In the genomic region with DNA sequence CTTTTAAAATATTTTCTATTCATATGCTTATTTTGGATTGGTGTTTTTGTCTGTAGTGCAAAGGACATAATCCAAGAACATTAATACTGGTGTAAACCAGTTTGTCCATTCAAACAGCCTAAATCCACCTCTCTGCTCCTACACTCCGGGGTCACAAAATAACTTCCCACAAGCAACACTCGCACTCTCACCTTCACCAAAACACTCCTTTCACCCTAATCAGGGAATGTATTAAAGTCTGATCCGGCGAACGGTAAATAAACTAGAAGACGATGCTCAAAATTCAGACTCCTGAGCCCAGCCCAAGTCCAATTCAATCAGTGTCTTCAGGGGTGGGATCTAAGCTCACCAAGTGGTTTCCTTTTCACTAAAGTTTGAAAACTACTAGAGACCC, we compare ENCODE assay signal across 8 cellular contexts. TPM values are rescaled to one million over a fixed set of nuclear protein-coding genes. Genes with fewer than 3 reads are reported as not detected.
DNase-seq lines count a peak whose midpoint lies in the region; ATAC-seq and TF ChIP-seq lines count a peak whose summit lies in the region.

No MANE protein-coding gene starts in this region.

- DNase-seq in G401 (ENCODE audit: low spot score) (peak; percentile 36), NAMALWA (ENCODE audit: low spot score) (peak; percentile 53), choroid plexus epithelial cell (ENCODE audit: low read depth) (peak; percentile 25), mesothelial cell of epicardium (ENCODE audit: low spot score in 2 of 2, unreplicated experiment in 2 of 2) (no peak), ureter (ENCODE audit: low spot score) (no peak), T1000 (lab: John Stamatoyannopoulos, UW) (no peak), D341Med (ENCODE audit: low spot score) (no peak)

- in situ Hi-C loops in G401 (cut with HindIII; ENCODE audit: low sequenced_read_pairs), result no loop called here

- H3K4me3 ChIP-seq in choroid plexus epithelial cell (ENCODE audit: low read depth, low read length), result peak overlapping the region; percentile 98

- peak overlapping the region; percentile 99 for H3K27ac Mint-ChIP-seq in mesothelial cell of epicardium

- no peaks in the 10 kb centered on the region for H3K9me3 Mint-ChIP-seq in mesothelial cell of epicardium

- H3K27me3 Mint-ChIP-seq in mesothelial cell of epicardium (ENCODE audit: low read depth), result peaks cover 4% of the 10 kb centered on the region

- no peak for TF ChIP-seq CTCF in choroid plexus epithelial cell (conservative IDR thresholded peaks at IDR 0.05; ENCODE audit: low read depth, low read length)
- no peak for TF ChIP-seq CTCF in mesothelial cell of epicardium (IDR thresholded peaks at IDR 0.05; ENCODE audit: unreplicated experiment)

- H3K4me1 Mint-ChIP-seq in mesothelial cell of epicardium, result peaks cover 28% of the 10 kb centered on the region

- no peak for ATAC-seq in HG03175 (IDR thresholded peaks at IDR 0.05; ENCODE audit: unreplicated experiment)

- H3K4me3 Mint-ChIP-seq in mesothelial cell of epicardium, result peak overlapping the region; percentile 97

- no peaks in the 10 kb centered on the region for H3K36me3 Mint-ChIP-seq in mesothelial cell of epicardium

RNA-seq across cellular contexts. Expression of a gene that starts 0.6 kb away (rescaled TPM):
- total RNA-seq in G401 (2014; rRNA removed; shearing (Covaris generic)), result 50.4 and 128 TPM in 2 replicates
- total RNA-seq in mesothelial cell of epicardium, result 48.7 to 50.6 TPM (median 49.2 TPM) in 3 replicates
- total RNA-seq in ureter, result 53.2 TPM

Comparison
In these comparisons a context has a peak if more than half of its experiments do, and no peak if none do; other contexts are left out.
1. DNase-seq: peak in G401 (single experiment), NAMALWA (single experiment) and choroid plexus epithelial cell (single experiment); none in mesothelial cell of epicardium (0 of 2), ureter (single experiment), T1000 (single experiment) and D341Med (single experiment).